1 cellular context compared by ENCODE assay signal in the genomic region with DNA sequence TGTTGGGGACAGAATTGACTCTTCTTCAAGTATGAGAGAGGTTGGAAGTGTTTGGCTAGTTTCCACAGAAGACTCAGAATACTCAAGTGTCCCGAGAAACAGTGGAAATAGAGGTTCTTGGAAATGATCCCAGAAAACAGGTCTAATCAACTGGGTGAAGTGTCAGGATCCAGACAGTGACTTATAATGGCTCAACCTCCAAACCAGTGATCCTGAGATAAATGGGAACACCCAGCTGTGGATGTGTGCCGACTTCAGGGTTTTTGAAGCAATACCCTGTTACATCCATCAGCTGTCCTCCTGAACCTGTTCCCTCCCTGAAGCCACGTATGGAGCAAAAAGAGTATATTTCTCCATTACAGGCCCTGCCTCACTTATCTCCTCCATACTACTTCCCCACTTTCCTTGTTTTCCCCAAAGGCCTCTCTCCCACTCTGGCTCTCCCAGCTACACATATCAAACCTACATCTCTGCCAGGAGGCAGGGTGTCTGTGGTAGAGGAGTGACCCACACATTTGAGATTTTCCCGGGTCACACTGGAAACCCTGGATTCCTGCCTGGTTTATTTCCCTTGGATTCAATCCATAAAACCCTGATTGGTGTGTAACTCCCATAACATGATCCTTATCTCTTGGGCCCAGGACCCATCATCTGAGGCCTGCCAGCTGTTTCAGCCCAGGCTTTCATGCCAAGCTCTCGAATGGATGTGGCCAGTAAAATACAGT.
TF ChIP-seq lines count a peak whose summit lies in the region.

No MANE protein-coding gene starts in this region.

TF ChIP-seq in IMR-90, 13 proteins besides CTCF, POLR2A, EP300 and RAD21:
- TF ChIP-seq CHD1 (IDR thresholded peaks at IDR 0.05; ENCODE audit: low read depth, low read length) (no peak), NFE2L2 (IDR thresholded peaks at IDR 0.05; ENCODE audit: low read depth, low read length) (no peak), RFX5 (IDR thresholded peaks at IDR 0.05; ENCODE audit: low read depth, low read length) (no peak), MXI1 (IDR thresholded peaks at IDR 0.05; ENCODE audit: borderline replicate concordance, low read depth, low read length) (no peak)
